ENCODE assay signal across 1 cellular context in genomic region chr5:132434813-132435286, GRCh38.
TF ChIP-seq lines count a peak whose summit lies in the region.

No MANE protein-coding gene starts in this region.

TF ChIP-seq in IMR-90, 13 proteins besides CTCF, POLR2A, EP300 and RAD21 (continued from another document):
- no peak for TF ChIP-seq FOS (IDR thresholded peaks at IDR 0.05; ENCODE audit: low read depth, low read length)
- TF ChIP-seq SMC3 (IDR thresholded peaks at IDR 0.05; ENCODE audit: low read depth, low read length) = no peak
- TF ChIP-seq BHLHE40 (IDR thresholded peaks at IDR 0.05; ENCODE audit: low read depth, low read length) = no peak
- TF ChIP-seq MAFK (IDR thresholded peaks at IDR 0.05; ENCODE audit: low read depth, low read length) = no peak
- no peak for TF ChIP-seq MAZ (IDR thresholded peaks at IDR 0.05; ENCODE audit: borderline replicate concordance, low read depth, low read length)
- no peak for TF ChIP-seq RCOR1 (IDR thresholded peaks at IDR 0.05; ENCODE audit: insufficient replicate concordance, low read length)
- TF ChIP-seq NFE2L2 (IDR thresholded peaks at IDR 0.05; ENCODE audit: low read depth, low read length) = no peak
- no peak for TF ChIP-seq MXI1 (IDR thresholded peaks at IDR 0.05; ENCODE audit: borderline replicate concordance, low read depth, low read length)
- TF ChIP-seq RFX5 (IDR thresholded peaks at IDR 0.05; ENCODE audit: low read depth, low read length) = no peak
